8 cellular contexts compared by ENCODE assay signal in genomic region chr10:109922976-109923921, GRCh38. TPM values are rescaled to one million over a fixed set of nuclear protein-coding genes. Genes with fewer than 3 reads are reported as not detected.
A peak's percentile ranks its signal among the peaks of the same experiment; 100 is the strongest.
DNase-seq lines count a peak whose midpoint lies in the region; ATAC-seq lines count a peak whose summit lies in the region.

Gene XPNPEP1 (minus strand): TSS chr10:109923511. CDS start chr10:109923433, 78 bp downstream.

- H3K36me3 Mint-ChIP-seq in CD4-positive, alpha-beta memory T cell, result peaks cover 0 to 3% of the 10 kb centered on the region in 2 donors

- peak within 1 kb of the TSS; percentile 88 to 95 (median 92) for H3K4me3 Mint-ChIP-seq in CD4-positive, alpha-beta memory T cell

- peaks cover 54% of the 10 kb centered on the region for H3K4me1 ChIP-seq in CD4-positive, alpha-beta memory T cell (ENCODE audit: insufficient read depth, low read length)
- H3K4me1 ChIP-seq in NT2/D1 (ENCODE audit: insufficient read depth, insufficient read length), result peaks cover 6% of the 10 kb centered on the region

- no peaks in the 10 kb centered on the region for H3K36me3 ChIP-seq in CD4-positive, alpha-beta memory T cell (ENCODE audit: insufficient read depth, low read length)
- H3K36me3 ChIP-seq in NT2/D1 (ENCODE audit: insufficient read depth, insufficient read length, low read length), result peaks cover 14% of the 10 kb centered on the region

- H3K27ac Mint-ChIP-seq in CD4-positive, alpha-beta memory T cell, result peak within 1 kb of the TSS; percentile 86 to 98 (median 96)

- H3K4me3 ChIP-seq in CD4-positive, alpha-beta memory T cell (ENCODE audit: low read length in 2 of 2), result peak within 1 kb of the TSS; percentile 68 to 74
- H3K4me3 ChIP-seq in NT2/D1 (ENCODE audit: insufficient read length, low read depth), result peak within 1 kb of the TSS; percentile 67

- peak within 1 kb of the TSS; percentile 90 for H3K9ac ChIP-seq in NT2/D1 (ENCODE audit: insufficient read length, low read depth)

- H3K27me3 ChIP-seq in CD4-positive, alpha-beta memory T cell (ENCODE audit: insufficient read depth, low read length), result no peaks in the 10 kb centered on the region
- H3K27me3 ChIP-seq in NT2/D1 (ENCODE audit: insufficient read depth, insufficient read length), result peaks cover 11% of the 10 kb centered on the region

- H3K9me3 Mint-ChIP-seq in CD4-positive, alpha-beta memory T cell, result peaks cover 0 to 2% (median 0%) of the 10 kb centered on the region in 8 donors

- no peaks in the 10 kb centered on the region for H3K27me3 Mint-ChIP-seq in CD4-positive, alpha-beta memory T cell

- peaks cover 39 to 57% (median 47%) of the 10 kb centered on the region in 4 donors for H3K4me1 Mint-ChIP-seq in CD4-positive, alpha-beta memory T cell

- intact Hi-C loops in CD4-positive, alpha-beta memory T cell (cut with micrococcal nuclease), result loop anchor here (1.0 to 10.0 kb wide), 6 partner anchors 8 to 642 kb away; partner anchors contain the start of gene SMC3

- peak; percentile 75 to 83 (median 79) for DNase-seq in CD4-positive, alpha-beta memory T cell
- DNase-seq in NT2/D1 (ENCODE audit: low read depth, low spot score) (no peak), midbrain (lab: John Stamatoyannopoulos, UW) (peak; percentile 89)
- DNase-seq in activated CD8-positive, alpha-beta memory T cell treated with anti-CD3 and anti-CD28 coated beads, Interleukin-2, amount 50 U/mL, for 1 hour (ENCODE audit: extremely low read depth), result peak; percentile 43
- peak; percentile 79 for DNase-seq in stimulated activated CD8-positive, alpha-beta memory T cell treated with anti-CD3 and anti-CD28 coated beads, Interleukin-15, amount 100 ng/mL, for 48 hours (ENCODE audit: low read depth in 2 of 2)

- peak; percentile 97 for ATAC-seq in GM19397 (IDR thresholded peaks at IDR 0.05; ENCODE audit: unreplicated experiment)
- peak; percentile 93 for ATAC-seq in HG03558 (IDR thresholded peaks at IDR 0.05; ENCODE audit: extremely low read depth, unreplicated experiment)

- in situ Hi-C loops in endometrial microvascular endothelial cells (cut with HindIII; ENCODE audit: inconsistent ontology term, low pct_unique_long_range_greater_than_20kb, low sequenced_read_pairs), result no loop called here

- H3K27ac ChIP-seq in CD4-positive, alpha-beta memory T cell (ENCODE audit: low read depth, low read length), result peak within 1 kb of the TSS; percentile 86

- no peaks in the 10 kb centered on the region for H3K9me3 ChIP-seq in CD4-positive, alpha-beta memory T cell (ENCODE audit: control insufficient read depth in 1 of 2, low read length in 2 of 2)
- H3K9me3 ChIP-seq in NT2/D1 (ENCODE audit: insufficient read depth, low read length), result no peaks in the 10 kb centered on the region

- POLR2A ChIA-PET in CD4-positive, alpha-beta memory T cell (lab: Charles Lee; ENCODE audit: partially characterized antibody), result interaction anchor here (1.0 to 4.3 kb wide), 7 partner anchors 11 to 288 kb away, joined by 3 to 34 read pairs (median 3); no protein-coding TSS in a partner anchor

- CTCF ChIA-PET in CD4-positive, alpha-beta memory T cell (lab: Charles Lee; ENCODE audit: partially characterized antibody), result no interaction called here

RNA-seq across cellular contexts. Expression of gene XPNPEP1, which starts in this region (rescaled TPM):
- total RNA-seq in CD4-positive, alpha-beta memory T cell, result 10 to 100 TPM; 59.0 to 63.3 TPM
- polyA plus RNA-seq in CD4-positive, alpha-beta memory T cell, result 10 to 100 TPM; 24.7 to 40.0 TPM
- 110 TPM for total RNA-seq in endometrial microvascular endothelial cells (ENCODE audit: inconsistent ontology term)
